ENCODE assay signal across 26 cellular contexts in the genomic region with DNA sequence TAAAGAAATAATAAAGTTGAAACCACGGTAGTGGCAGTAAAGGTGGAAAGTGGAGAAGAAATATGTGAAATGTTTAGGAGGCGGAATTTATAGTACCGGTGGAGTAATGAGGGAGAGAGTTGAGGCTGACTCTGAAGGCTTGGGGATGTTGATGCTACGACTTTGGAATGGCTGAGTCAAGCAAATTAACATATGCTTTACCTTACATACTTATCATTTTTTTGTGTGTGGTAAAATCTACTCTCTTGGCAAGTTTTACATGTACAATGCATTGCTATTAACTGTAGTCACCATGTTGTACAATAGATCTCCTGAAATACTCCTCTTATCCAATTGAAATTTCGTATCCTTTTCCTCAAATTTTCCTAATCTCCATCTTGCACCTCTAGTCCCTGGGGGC.
"Had no signal": no experiment of that assay in that cellular context is flagged by ENCODE, and none has a peak within 500 bp of the region (broad histone marks: within the 10 kb centered on the region; RNA-seq: fewer than 3 reads in every experiment).

No MANE protein-coding gene starts in this region.

- H3K27ac ChIP-seq: Peyer's patch, RWPE1, SJSA1 had no signal

- H3K9me3 Mint-ChIP-seq: activated B cell treated with CpG ODN at 0.5 μM for 24 hours; activated CD4-positive, alpha-beta memory T cell treated with anti-CD3 and anti-CD28 coated beads, Interleukin-2, amount 10 ng/mL, durations not matched to agents 7 days and 5 days had no signal

- H3K4me1 Mint-ChIP-seq: activated B cell treated with CpG ODN at 0.5 μM for 24 hours; activated CD4-positive, alpha-beta memory T cell treated with anti-CD3 and anti-CD28 coated beads, Interleukin-2, amount 10 ng/mL, durations not matched to agents 7 days and 5 days; activated T-helper 17 cell treated with anti-CD3 and anti-CD28 coated beads, Interleukin-2, amount 50 U/mL, for 72 hours had no signal

- H3K4me1 ChIP-seq: Peyer's patch, SJSA1 had no signal

- H3K27ac Mint-ChIP-seq: activated B cell treated with CpG ODN at 0.5 μM for 24 hours; activated CD4-positive, alpha-beta memory T cell treated with anti-CD3 and anti-CD28 coated beads, Interleukin-2, amount 10 ng/mL, durations not matched to agents 7 days and 5 days; activated naive CD4-positive, alpha-beta T cell treated with anti-CD3 and anti-CD28 coated beads for 36 hours; activated naive CD8-positive, alpha-beta T cell; activated T-helper 17 cell treated with anti-CD3 and anti-CD28 coated beads, Interleukin-2, amount 50 U/mL, for 72 hours had no signal

- DNase-seq: activated B cell treated with CpG ODN at 0.5 μM for 24 hours; activated CD4-positive, alpha-beta memory T cell treated with anti-CD3 and anti-CD28 coated beads, Interleukin-2, amount 10 ng/mL, durations not matched to agents 7 days and 5 days; activated CD4-positive, alpha-beta T cell treated with anti-CD3 and anti-CD28 coated beads, Interleukin-2, amount 50 U/mL, for 1 hour; activated gamma-delta T cell; activated naive CD4-positive, alpha-beta T cell treated with anti-CD3 and anti-CD28 coated beads for 36 hours; activated T-cell treated with anti-CD3 and anti-CD28 coated beads for 4 hours; activated T-cell treated with anti-CD3 and anti-CD28 coated beads, Interleukin-2, amount 50 U/mL, for 48 hours; amygdala; central memory CD4-positive, alpha-beta T cell; KG1; NCI-H1048; NCI-H146; NCI-H1930; NCI-H2171; NCI-H226; NCI-H526 treated with DMSO at 0.1 percent for 48 hours; NK-92 treated with Interleukin-12 subunit alpha and Interleukin-12 subunit beta, amount 100 ng/mL, for 24 hours; OCI-M1; Peyer's patch; SHP77; SW 1271 had no signal

- H3K4me3 ChIP-seq: Peyer's patch, SJSA1 had no signal

- H3K27me3 ChIP-seq: Peyer's patch, SJSA1 had no signal

- H3K36me3 ChIP-seq: Peyer's patch, SJSA1 had no signal

- H3K27me3 Mint-ChIP-seq: activated B cell treated with CpG ODN at 0.5 μM for 24 hours; activated CD4-positive, alpha-beta memory T cell treated with anti-CD3 and anti-CD28 coated beads, Interleukin-2, amount 10 ng/mL, durations not matched to agents 7 days and 5 days; activated naive CD8-positive, alpha-beta T cell; activated T-helper 17 cell treated with anti-CD3 and anti-CD28 coated beads, Interleukin-2, amount 50 U/mL, for 72 hours had no signal

- H3K9me3 ChIP-seq: Peyer's patch, SJSA1 had no signal

- H3K4me3 Mint-ChIP-seq: activated B cell treated with CpG ODN at 0.5 μM for 24 hours; activated CD4-positive, alpha-beta memory T cell treated with anti-CD3 and anti-CD28 coated beads, Interleukin-2, amount 10 ng/mL, durations not matched to agents 7 days and 5 days; activated naive CD4-positive, alpha-beta T cell treated with anti-CD3 and anti-CD28 coated beads for 36 hours; activated naive CD8-positive, alpha-beta T cell; activated T-helper 17 cell treated with anti-CD3 and anti-CD28 coated beads, Interleukin-2, amount 50 U/mL, for 72 hours had no signal

- H3K36me3 Mint-ChIP-seq: activated naive CD8-positive, alpha-beta T cell had no signal

- ATAC-seq: activated T-helper 17 cell treated with anti-CD3 and anti-CD28 coated beads, Interleukin-2, amount 50 U/mL, for 72 hours; SK-N-SH treated with all-trans-retinoic acid at 6 μM for 48 hours had no signal
